In genomic region chr12:98533723-98534251, GRCh38 we compare ENCODE assay signal across 16 cellular contexts. TPM values are rescaled to one million over a fixed set of nuclear protein-coding genes. Genes with fewer than 3 reads are reported as not detected.
A peak's percentile ranks its signal among the peaks of the same experiment; 100 is the strongest.
DNase-seq lines count a peak whose midpoint lies in the region; ATAC-seq, FAIRE-seq and TF ChIP-seq lines count a peak whose summit lies in the region.
"Had no signal": no experiment of that assay in that cellular context is flagged by ENCODE, and none has a peak within 500 bp of the region (broad histone marks: within the 10 kb centered on the region; RNA-seq: fewer than 3 reads in every experiment).

No MANE protein-coding gene starts in this region.

- ATAC-seq in HepG2 (peak; percentile 74), GM21381 (IDR thresholded peaks at IDR 0.05; ENCODE audit: unreplicated experiment) (no peak)

- H2AFZ ChIP-seq in HepG2 (ENCODE audit: low read length): no peak overlapping the region

- peak; percentile 8 for FAIRE-seq in HepG2 (lab: Jason Lieb, UNC)
- FAIRE-seq: bronchial epithelial cell had no signal

- peaks cover 8% of the 10 kb centered on the region for H3K79me2 ChIP-seq in HepG2 (ENCODE audit: insufficient read depth, low read length)

- WGBS in HepG2 (ENCODE audit: low lambda C conversion rate): 96% methylated on average over 4 of the region's 4 CpGs

- CTCF ChIA-PET in A673 (lab: Charles Lee) (interaction anchor here (0.6 kb wide), 2 partner anchors 13 to 134 kb away, joined by 3 to 7 read pairs; no protein-coding TSS in a partner anchor), HepG2 (lab: Yijun Ruan, JAX; ENCODE audit: low intra/inter-chr PET ratio, low total read pairs) (interaction anchor here (1.1 to 1.7 kb wide), 2 partner anchors 43 to 110 kb away, joined by 3 to 8 read pairs; no protein-coding TSS in a partner anchor)

- H3K4me3 ChIP-seq in A673 (ENCODE audit: low read depth, low read length, poor library complexity, severe bottlenecking) (no peak overlapping the region), HepG2 (replicated peaks in 1 of 3; ENCODE audit: insufficient read depth in 1 of 3, low read depth in 2 of 3, low read length in 3 of 3) (no peak overlapping the region)
- H3K4me3 ChIP-seq: ovary, suprapubic skin had no signal

- H3K4me1 ChIP-seq in A673 (ENCODE audit: insufficient read depth, low read length, poor library complexity, severe bottlenecking) (peaks cover 20% of the 10 kb centered on the region), HepG2 (ENCODE audit: insufficient read depth, low read length) (peaks cover 17% of the 10 kb centered on the region)
- H3K4me1 ChIP-seq: suprapubic skin had no signal

- no peak for TF ChIP-seq POLR2A in HepG2 (IDR thresholded peaks at IDR 0.05; ENCODE audit: insufficient read depth in 1 of 2, low read depth in 2 of 2, low read length in 2 of 2)

- no TSS peak for BruUV-seq in A673 (replicated peaks; lab: Mats Ljungman, UMichigan)
- no TSS peak for BruUV-seq in HepG2 (replicated peaks; lab: Mats Ljungman, UMichigan)

- TF ChIP-seq EP300 in HepG2 (IDR thresholded peaks at IDR 0.05; ENCODE audit: low read depth in 2 of 2, low read length in 2 of 2): no peak
- TF ChIP-seq EP300 in HepG2 (CRISPR knock-in tag; IDR thresholded peaks at IDR 0.05; ENCODE audit: borderline replicate concordance): no peak

- no peak overlapping the region for H3K9ac ChIP-seq in HepG2 (ENCODE audit: insufficient read depth, low read depth, low read length)

- peak overlapping the region; percentile 72 for H3K27ac ChIP-seq in A673 (ENCODE audit: low read depth, low read length, poor library complexity, severe bottlenecking)
- peak overlapping the region; percentile 10 for H3K27ac ChIP-seq in HepG2 (ENCODE audit: extremely low read length, insufficient read depth, low read length)
- H3K27ac ChIP-seq: C4-2B, ovary, suprapubic skin had no signal

- H3K27me3 ChIP-seq in A673 (replicated peaks; ENCODE audit: insufficient read depth, low read depth, low read length, poor library complexity): no peaks in the 10 kb centered on the region
- no peaks in the 10 kb centered on the region for H3K27me3 ChIP-seq in HepG2 (ENCODE audit: control insufficient read depth in 1 of 2, insufficient read depth in 2 of 2, low read length in 2 of 2)
- H3K27me3 ChIP-seq: ovary, suprapubic skin had no signal

- H3K36me3 ChIP-seq in A673 (ENCODE audit: insufficient read depth, low read length, poor library complexity, severe bottlenecking) (peaks cover 100% of the 10 kb centered on the region), HepG2 (replicated peaks in 1 of 2; ENCODE audit: control insufficient read depth in 1 of 2, insufficient read depth in 2 of 2, low read length in 2 of 2) (peaks cover 6 to 79% of the 10 kb centered on the region in 2 experiments)
- H3K36me3 ChIP-seq: ovary had no signal

- no peak for TF ChIP-seq RAD21 in HepG2 (CRISPR knock-in tag; IDR thresholded peaks at IDR 0.05)

- peak; percentile 28 for DNase-seq in A673 (ENCODE audit: low spot score)
- peak; percentile 74 for DNase-seq in EH (ENCODE audit: low read depth)
- peak; percentile 81 for DNase-seq in amniotic epithelial cell (ENCODE audit: low read depth)
- peak; percentile 27 for DNase-seq in HepG2 (ENCODE audit: low spot score)
- no peak for DNase-seq in stimulated activated naive CD4-positive, alpha-beta T cell treated with Interleukin-2 at 50 U/mL for 16 hours (lab: John Stamatoyannopoulos, UW)
- no peak for DNase-seq in central memory CD4-positive, alpha-beta T cell
- DNase-seq in DMS153 (lab: John Stamatoyannopoulos, UW): no peak
- DNase-seq: islet precursor cell; MM.1S; NCI-H2171 treated with DMSO at 0.1 percent for 48 hours; ovary; stimulated activated CD4-positive, alpha-beta T cell treated with anti-CD3 and anti-CD28 coated beads, Interleukin-15, amount 100 ng/mL, for 24 hours had no signal

- TF ChIP-seq CTCF in A673 (conservative IDR thresholded peaks at IDR 0.05; ENCODE audit: low read depth, low read length) (no peak), HepG2 (CRISPR knock-in tag; IDR thresholded peaks at IDR 0.05) (no peak)

- H4K20me1 ChIP-seq in HepG2 (ENCODE audit: insufficient read depth, low read length): no peaks in the 10 kb centered on the region; the same call in 1 of the 2 replicates

- no peaks in the 10 kb centered on the region for H3K9me3 ChIP-seq in A673 (ENCODE audit: low read depth, low read length, poor library complexity, severe bottlenecking)
- H3K9me3 ChIP-seq in HepG2 (ENCODE audit: low read length): no peaks in the 10 kb centered on the region
- H3K9me3 ChIP-seq: ovary, suprapubic skin had no signal

- no peak overlapping the region for H3K4me2 ChIP-seq in HepG2 (ENCODE audit: low read depth, low read length)

- POLR2A ChIA-PET in A673 (lab: Charles Lee; ENCODE audit: low non-redundant PET): no interaction called here
- POLR2A ChIA-PET in HepG2 (lab: Yijun Ruan, JAX): interaction anchor here (0.9 kb wide), 1 partner anchor 33 kb away, joined by 3 read pairs; no protein-coding TSS in a partner anchor

- intact Hi-C loops in A673 (cut with micrococcal nuclease; ENCODE audit: unreplicated experiment) (no loop called here), HepG2 (cut with micrococcal nuclease; ENCODE audit: unreplicated experiment) (loop anchor here (1.0 to 2.0 kb wide), 3 partner anchors 15 to 109 kb away; no protein-coding TSS in a partner anchor)

- in situ Hi-C loops in HepG2 (cut with HindIII; ENCODE audit: extremely low pct_ligation_motif_present, low pct_unique_long_range_greater_than_20kb): no loop called here

TF ChIP-seq in HepG2, 621 proteins besides CTCF, POLR2A, EP300 and RAD21 (continues in another document):
- TF ChIP-seq, protein P1, sequence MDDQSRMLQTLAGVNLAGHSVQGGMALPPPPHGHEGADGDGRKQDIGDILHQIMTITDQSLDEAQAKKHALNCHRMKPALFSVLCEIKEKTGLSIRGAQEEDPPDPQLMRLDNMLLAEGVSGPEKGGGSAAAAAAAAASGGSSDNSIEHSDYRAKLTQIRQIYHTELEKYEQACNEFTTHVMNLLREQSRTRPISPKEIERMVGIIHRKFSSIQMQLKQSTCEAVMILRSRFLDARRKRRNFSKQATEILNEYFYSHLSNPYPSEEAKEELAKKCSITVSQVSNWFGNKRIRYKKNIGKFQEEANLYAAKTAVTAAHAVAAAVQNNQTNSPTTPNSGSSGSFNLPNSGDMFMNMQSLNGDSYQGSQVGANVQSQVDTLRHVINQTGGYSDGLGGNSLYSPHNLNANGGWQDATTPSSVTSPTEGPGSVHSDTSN (CRISPR knock-in tag; IDR thresholded peaks at IDR 0.05; ENCODE audit: borderline replicate concordance): no peak
- peak; percentile 80 for TF ChIP-seq GATAD2A (CRISPR knock-in tag; IDR thresholded peaks at IDR 0.05)
- peak; percentile 30; the same call in 1 of the 2 replicates for TF ChIP-seq CEBPB (IDR thresholded peaks at IDR 0.05; ENCODE audit: borderline replicate concordance, low read depth, low read length)

RNA-seq across cellular contexts. Expression of gene TMPO, which starts 18.4 kb away (rescaled TPM):
- total RNA-seq in A673 (2021) (296 and 311 TPM in 2 replicates), HepG2 (2016; rRNA removed; fragmentation: Illumina TruSeq; extraction: Trizol) (167 and 208 TPM in 2 replicates)
- total RNA-seq in HepG2 (2016; cell fraction: cytosol; rRNA removed; fragmentation: Illumina TruSeq; extraction: Trizol; ENCODE audit: low read depth): 14.5 and 15.0 TPM in 2 replicates
- 165 and 208 TPM in 2 replicates for total RNA-seq in HepG2 (2016; cell fraction: insoluble cytoplasmic fraction; rRNA removed; fragmentation: Illumina TruSeq; extraction: Trizol)
- 29.5 and 32.8 TPM in 2 replicates for total RNA-seq in HepG2 (2016; cell fraction: membrane; rRNA removed; fragmentation: Illumina TruSeq; extraction: Trizol)
- 109 and 125 TPM in 2 replicates for total RNA-seq in HepG2 (2016; cell fraction: nucleus; rRNA removed; fragmentation: Illumina TruSeq; extraction: Trizol)
- 17.9 and 24.2 TPM in 2 replicates for polyA plus RNA-seq in HepG2 (2011; rRNA removed)
- polyA plus RNA-seq in HepG2 (2011; cell fraction: cytosol; rRNA removed): 9.4 and 12.7 TPM in 2 replicates
- polyA plus RNA-seq in HepG2 (2011; cell fraction: nucleus; rRNA removed): 12.7 and 16.4 TPM in 2 replicates
- polyA plus RNA-seq in HepG2 (2012): 21.7 and 34.3 TPM in 2 replicates
- polyA plus RNA-seq in HepG2 (2016; cell fraction: cytosol; fragmentation: Illumina TruSeq; extraction: Trizol; ENCODE audit: low read depth): 3.1 and 3.3 TPM in 2 replicates
- polyA plus RNA-seq in HepG2 (2016; cell fraction: insoluble cytoplasmic fraction; fragmentation: Illumina TruSeq; extraction: Trizol; ENCODE audit: low read depth): 109 and 116 TPM in 2 replicates
- polyA plus RNA-seq in HepG2 (2016; cell fraction: membrane; fragmentation: Illumina TruSeq; extraction: Trizol; ENCODE audit: low read depth): 13.5 and 13.7 TPM in 2 replicates
- 89.9 and 97.1 TPM in 2 replicates for polyA plus RNA-seq in HepG2 (2016; cell fraction: nucleus; fragmentation: Illumina TruSeq; extraction: Trizol; ENCODE audit: insufficient read depth, low read depth)
- 28.5 and 68.6 TPM in 2 replicates for polyA minus RNA-seq in HepG2 (2011; rRNA and poly(A)+ RNA removed; ENCODE audit: low replicate concordance)
- polyA minus RNA-seq in HepG2 (2011; cell fraction: cytosol; rRNA and poly(A)+ RNA removed): 32.3 and 34.2 TPM in 2 replicates
- polyA minus RNA-seq in HepG2 (2011; cell fraction: nucleus; rRNA and poly(A)+ RNA removed): 85.9 and 91.0 TPM in 2 replicates

RNA-seq across cellular contexts. Expression of gene SLC25A3, which starts 59.7 kb away (rescaled TPM):
- total RNA-seq in A673 (2021) (718 and 737 TPM in 2 replicates), HepG2 (2016; rRNA removed; fragmentation: Illumina TruSeq; extraction: Trizol) (829 and 1,060 TPM in 2 replicates)
- total RNA-seq in HepG2 (2016; cell fraction: cytosol; rRNA removed; fragmentation: Illumina TruSeq; extraction: Trizol; ENCODE audit: low read depth): 425 and 488 TPM in 2 replicates
- 811 and 963 TPM in 2 replicates for total RNA-seq in HepG2 (2016; cell fraction: insoluble cytoplasmic fraction; rRNA removed; fragmentation: Illumina TruSeq; extraction: Trizol)
- 851 and 910 TPM in 2 replicates for total RNA-seq in HepG2 (2016; cell fraction: membrane; rRNA removed; fragmentation: Illumina TruSeq; extraction: Trizol)
- 375 and 395 TPM in 2 replicates for total RNA-seq in HepG2 (2016; cell fraction: nucleus; rRNA removed; fragmentation: Illumina TruSeq; extraction: Trizol)
- polyA plus RNA-seq in HepG2 (2011; rRNA removed): 223 and 292 TPM in 2 replicates
- polyA plus RNA-seq in HepG2 (2011; cell fraction: cytosol; rRNA removed): 587 and 610 TPM in 2 replicates
- polyA plus RNA-seq in HepG2 (2011; cell fraction: nucleus; rRNA removed): 315 and 325 TPM in 2 replicates
- polyA plus RNA-seq in HepG2 (2012): 640 and 676 TPM in 2 replicates
- 436 and 459 TPM in 2 replicates for polyA plus RNA-seq in HepG2 (2016; cell fraction: cytosol; fragmentation: Illumina TruSeq; extraction: Trizol; ENCODE audit: low read depth)
- polyA plus RNA-seq in HepG2 (2016; cell fraction: insoluble cytoplasmic fraction; fragmentation: Illumina TruSeq; extraction: Trizol; ENCODE audit: low read depth): 870 and 891 TPM in 2 replicates
- 714 and 777 TPM in 2 replicates for polyA plus RNA-seq in HepG2 (2016; cell fraction: membrane; fragmentation: Illumina TruSeq; extraction: Trizol; ENCODE audit: low read depth)
- 544 and 559 TPM in 2 replicates for polyA plus RNA-seq in HepG2 (2016; cell fraction: nucleus; fragmentation: Illumina TruSeq; extraction: Trizol; ENCODE audit: insufficient read depth, low read depth)
- 465 and 597 TPM in 2 replicates for polyA minus RNA-seq in HepG2 (2011; rRNA and poly(A)+ RNA removed; ENCODE audit: low replicate concordance)
- 308 and 328 TPM in 2 replicates for polyA minus RNA-seq in HepG2 (2011; cell fraction: cytosol; rRNA and poly(A)+ RNA removed)
- polyA minus RNA-seq in HepG2 (2011; cell fraction: nucleus; rRNA and poly(A)+ RNA removed): 293 and 298 TPM in 2 replicates

Comparison
In these comparisons a context has a peak if more than half of its experiments do, and no peak if none do; other contexts are left out.
1. DNase-seq: peak in A673 (single experiment), EH (single experiment), amniotic epithelial cell (single experiment) and HepG2 (single experiment); none in stimulated activated naive CD4-positive, alpha-beta T cell treated with Interleukin-2 at 50 U/mL for 16 hours (single experiment), central memory CD4-positive, alpha-beta T cell (single experiment) and DMS153 (single experiment).